In the genomic region with DNA sequence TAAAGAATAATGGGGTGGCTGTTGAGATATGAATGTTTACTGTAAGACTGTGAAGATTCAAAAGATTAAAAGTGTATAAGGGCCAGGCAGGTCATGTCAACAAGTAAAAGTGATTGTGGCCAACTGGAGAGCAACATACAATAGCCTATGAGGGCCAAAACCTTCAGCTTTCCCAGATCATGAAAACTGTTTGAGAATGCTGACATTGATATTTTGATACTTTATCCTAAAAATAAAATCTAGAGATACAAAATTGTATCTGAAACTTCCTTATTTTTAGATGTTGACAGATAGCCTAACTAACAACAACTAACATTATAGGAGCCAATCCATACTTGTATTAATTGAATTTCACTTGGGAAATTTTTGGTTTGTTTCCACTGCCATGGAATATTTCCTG, we compare ENCODE assay signal across 29 cellular contexts.
"Had no signal": no experiment of that assay in that cellular context is flagged by ENCODE, and none has a peak within 500 bp of the region (broad histone marks: within the 10 kb centered on the region; RNA-seq: fewer than 3 reads in every experiment).

No MANE protein-coding gene starts in this region.

- H3K36me3 ChIP-seq: stomach, suprapubic skin, thoracic aorta, thyroid gland, tibial artery, tibial nerve, transverse colon, upper lobe of left lung, upper lobe of right lung, uterus, vagina had no signal

- FAIRE-seq: urothelium cell line had no signal

- ATAC-seq: stimulated activated effector memory CD8-positive, alpha-beta T cell treated with anti-CD3 and anti-CD28 coated beads, Interleukin-12 subunit alpha, Interleukin-12 subunit beta, amount 100 ng/mL, for 72 hours; stimulated activated memory B cell treated with anti-CD40 and anti-IgM and Interleukin-4, amounts not matched to agents 10 μg/mL and 1 μg/mL and 100 μg/mL, for 72 hours; stimulated activated naive B cell treated with anti-CD40 and anti-IgM and Interleukin-4, amounts not matched to agents 10 μg/mL and 1 μg/mL and 100 μg/mL, for 72 hours; stimulated activated naive CD8-positive, alpha-beta T cell treated with anti-CD3 and anti-CD28 coated beads, Interleukin-15, amount 100 ng/mL, for 72 hours; stimulated activated naive CD8-positive, alpha-beta T cell treated with anti-CD3 and anti-CD28 coated beads, Interleukin-15, Interleukin-2, amounts not matched to agents 100 U/mL and 50 U/mL, for 24 hours; upper lobe of right lung had no signal

- H3K4me1 Mint-ChIP-seq: stimulated activated effector memory CD8-positive, alpha-beta T cell treated with anti-CD3 and anti-CD28 coated beads, Interleukin-12 subunit alpha, Interleukin-12 subunit beta, amount 100 ng/mL, for 72 hours; stimulated activated memory B cell treated with anti-CD40 and anti-IgM and Interleukin-4, amounts not matched to agents 10 μg/mL and 1 μg/mL and 100 μg/mL, for 72 hours; stimulated activated naive B cell treated with anti-CD40 and anti-IgM and Interleukin-4, amounts not matched to agents 10 μg/mL and 1 μg/mL and 100 μg/mL, for 72 hours; stimulated activated naive CD8-positive, alpha-beta T cell treated with anti-CD3 and anti-CD28 coated beads, Interleukin-15, amount 100 ng/mL, for 72 hours had no signal

- H3K9me3 Mint-ChIP-seq: stimulated activated effector memory CD8-positive, alpha-beta T cell treated with anti-CD3 and anti-CD28 coated beads, Interleukin-12 subunit alpha, Interleukin-12 subunit beta, amount 100 ng/mL, for 72 hours; stimulated activated memory B cell treated with anti-CD40 and anti-IgM and Interleukin-4, amounts not matched to agents 10 μg/mL and 1 μg/mL and 100 μg/mL, for 72 hours; stimulated activated naive B cell treated with anti-CD40 and anti-IgM and Interleukin-4, amounts not matched to agents 10 μg/mL and 1 μg/mL and 100 μg/mL, for 72 hours; stimulated activated naive CD8-positive, alpha-beta T cell treated with anti-CD3 and anti-CD28 coated beads, Interleukin-15, amount 100 ng/mL, for 72 hours; stimulated activated naive CD8-positive, alpha-beta T cell treated with anti-CD3 and anti-CD28 coated beads, Interleukin-15, Interleukin-2, amounts not matched to agents 100 ng/mL and 50 ng/mL, for 24 hours; type B pancreatic cell had no signal

- H3K9me3 ChIP-seq: stomach, suprapubic skin, testis, thoracic aorta, thyroid gland, tibial artery, tibial nerve, transverse colon, upper lobe of left lung, upper lobe of right lung, uterus, vagina had no signal

- H3K4me3 Mint-ChIP-seq: stimulated activated effector memory CD8-positive, alpha-beta T cell treated with anti-CD3 and anti-CD28 coated beads, Interleukin-12 subunit alpha, Interleukin-12 subunit beta, amount 100 ng/mL, for 72 hours; stimulated activated memory B cell treated with anti-CD40 and anti-IgM and Interleukin-4, amounts not matched to agents 10 μg/mL and 1 μg/mL and 100 μg/mL, for 72 hours; stimulated activated naive B cell treated with anti-CD40 and anti-IgM and Interleukin-4, amounts not matched to agents 10 μg/mL and 1 μg/mL and 100 μg/mL, for 72 hours; stimulated activated naive CD8-positive, alpha-beta T cell treated with anti-CD3 and anti-CD28 coated beads, Interleukin-15, amount 100 ng/mL, for 72 hours; stimulated activated naive CD8-positive, alpha-beta T cell treated with anti-CD3 and anti-CD28 coated beads, Interleukin-15, Interleukin-2, amounts not matched to agents 100 ng/mL and 50 ng/mL, for 24 hours; type B pancreatic cell had no signal

- H3K27ac ChIP-seq: stomach, suprapubic skin, testis, thoracic aorta, thyroid gland, tibial artery, tibial nerve, transverse colon, upper lobe of left lung, upper lobe of right lung, uterus, vagina had no signal

- H3K4me1 ChIP-seq: stomach, testis, thyroid gland, tibial artery, tibial nerve, transverse colon, upper lobe of left lung, upper lobe of right lung, uterus, vagina had no signal

- H3K36me3 Mint-ChIP-seq: stimulated activated effector memory CD8-positive, alpha-beta T cell treated with anti-CD3 and anti-CD28 coated beads, Interleukin-12 subunit alpha, Interleukin-12 subunit beta, amount 100 ng/mL, for 72 hours; stimulated activated memory B cell treated with anti-CD40 and anti-IgM and Interleukin-4, amounts not matched to agents 10 μg/mL and 1 μg/mL and 100 μg/mL, for 72 hours; stimulated activated naive B cell treated with anti-CD40 and anti-IgM and Interleukin-4, amounts not matched to agents 10 μg/mL and 1 μg/mL and 100 μg/mL, for 72 hours; type B pancreatic cell had no signal

- H3K4me3 ChIP-seq: stomach, suprapubic skin, testis, thoracic aorta, thyroid gland, tibial artery, tibial nerve, transverse colon, upper lobe of left lung, upper lobe of right lung, uterus, vagina had no signal

- H3K27me3 ChIP-seq: stomach, testis, thyroid gland, tibial nerve, upper lobe of left lung, upper lobe of right lung, uterus, vagina had no signal

- H3K27ac Mint-ChIP-seq: stimulated activated effector memory CD8-positive, alpha-beta T cell treated with anti-CD3 and anti-CD28 coated beads, Interleukin-12 subunit alpha, Interleukin-12 subunit beta, amount 100 ng/mL, for 72 hours; stimulated activated memory B cell treated with anti-CD40 and anti-IgM and Interleukin-4, amounts not matched to agents 10 μg/mL and 1 μg/mL and 100 μg/mL, for 72 hours; stimulated activated naive B cell treated with anti-CD40 and anti-IgM and Interleukin-4, amounts not matched to agents 10 μg/mL and 1 μg/mL and 100 μg/mL, for 72 hours; stimulated activated naive CD8-positive, alpha-beta T cell treated with anti-CD3 and anti-CD28 coated beads, Interleukin-15, amount 100 ng/mL, for 72 hours; stimulated activated naive CD8-positive, alpha-beta T cell treated with anti-CD3 and anti-CD28 coated beads, Interleukin-15, Interleukin-2, amounts not matched to agents 100 ng/mL and 50 ng/mL, for 24 hours; type B pancreatic cell had no signal

- DNase-seq: stimulated activated CD4-positive, alpha-beta T cell treated with anti-CD3 and anti-CD28 coated beads, Interleukin-2, amount 100 ng/mL, for 48 hours; stimulated activated CD4-positive, alpha-beta T cell treated with anti-CD3 and anti-CD28 coated beads, Interleukin-4, amount 100 ng/mL, for 1 hour; stimulated activated CD4-positive, alpha-beta T cell treated with anti-CD3 and anti-CD28 coated beads, Interleukin-4, amount 100 ng/mL, for 24 hours; stimulated activated CD4-positive, alpha-beta T cell treated with anti-CD3 and anti-CD28 coated beads, Interleukin-4, amount 100 ng/mL, for 4 hours; stimulated activated CD8-positive, alpha-beta memory T cell treated with anti-CD3 and anti-CD28 coated beads, Interleukin-4, amount 100 ng/mL, for 48 hours; stimulated activated naive B cell treated with anti-CD40 and anti-IgM and Interleukin-4, amounts not matched to agents 10 μg/mL and 1 μg/mL and 100 μg/mL, for 72 hours; stimulated activated naive CD4-positive, alpha-beta T cell; stimulated activated naive CD4-positive, alpha-beta T cell treated with Interleukin-2 at 50 U/mL for 16 hours; stimulated activated naive CD8-positive, alpha-beta T cell treated with anti-CD3 and anti-CD28 coated beads, Interleukin-15, amount 100 ng/mL, for 72 hours; stimulated activated naive CD8-positive, alpha-beta T cell treated with anti-CD3 and anti-CD28 coated beads, Interleukin-15, Interleukin-2, amounts not matched to agents 100 U/mL and 50 U/mL, for 24 hours; stomach; substantia nigra; testis; thyroid gland; tibial artery; transverse colon; trophoblast cell; upper lobe of left lung; upper lobe of right lung; uterus had no signal
